Comparison of ENCODE assay signal across 1 cellular context in the genomic region with DNA sequence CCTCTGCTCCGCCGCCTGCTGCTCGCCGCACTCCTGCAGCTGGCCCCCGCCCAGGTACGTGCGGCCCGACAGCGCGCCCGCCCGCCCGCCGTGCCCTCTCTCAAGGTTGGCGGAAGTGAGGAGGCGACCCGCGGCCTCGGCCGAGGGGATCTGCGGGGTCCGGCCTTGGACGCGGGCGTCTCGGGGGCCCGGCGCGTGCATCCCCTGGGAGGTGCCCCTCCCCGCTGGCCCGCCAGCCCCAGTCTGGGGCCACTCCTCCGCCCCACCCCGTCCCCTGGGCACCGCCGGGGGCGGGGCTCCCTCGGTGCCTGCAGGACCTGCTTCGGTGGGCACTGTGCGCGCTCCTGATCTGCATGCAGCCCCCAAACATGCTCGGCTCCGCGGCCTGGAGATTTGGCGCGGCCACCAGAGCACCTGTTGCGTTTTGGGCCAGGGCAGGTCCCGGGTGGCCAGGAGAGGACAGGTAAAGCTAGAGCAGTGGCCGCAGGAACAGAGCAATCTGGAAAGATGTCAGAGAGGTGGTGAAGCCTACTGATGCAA.
TF ChIP-seq lines count a peak whose summit lies in the region.

No MANE protein-coding gene starts in this region.

TF ChIP-seq in endothelial cell of umbilical vein, 7 proteins besides CTCF, POLR2A, EP300 and RAD21 (continued from another document):
- TF ChIP-seq, protein P1, sequence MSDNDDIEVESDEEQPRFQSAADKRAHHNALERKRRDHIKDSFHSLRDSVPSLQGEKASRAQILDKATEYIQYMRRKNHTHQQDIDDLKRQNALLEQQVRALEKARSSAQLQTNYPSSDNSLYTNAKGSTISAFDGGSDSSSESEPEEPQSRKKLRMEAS (IDR thresholded peaks at IDR 0.05; ENCODE audit: insufficient read depth, insufficient read length) = no peak
- TF ChIP-seq GATA2 (IDR thresholded peaks at IDR 0.05; ENCODE audit: insufficient read depth, insufficient read length, low read depth, low read length) (no peak), MYC (IDR thresholded peaks at IDR 0.05; ENCODE audit: low read depth, low read length) (no peak), EZH2 (IDR thresholded peaks at IDR 0.05; ENCODE audit: borderline replicate concordance, low read depth, low read length, severe bottlenecking) (no peak), JUN (IDR thresholded peaks at IDR 0.05; ENCODE audit: borderline replicate concordance, insufficient read depth, insufficient read length, low read depth) (no peak)
